Comparison of ENCODE assay signal across 1 cellular context in the genomic region with DNA sequence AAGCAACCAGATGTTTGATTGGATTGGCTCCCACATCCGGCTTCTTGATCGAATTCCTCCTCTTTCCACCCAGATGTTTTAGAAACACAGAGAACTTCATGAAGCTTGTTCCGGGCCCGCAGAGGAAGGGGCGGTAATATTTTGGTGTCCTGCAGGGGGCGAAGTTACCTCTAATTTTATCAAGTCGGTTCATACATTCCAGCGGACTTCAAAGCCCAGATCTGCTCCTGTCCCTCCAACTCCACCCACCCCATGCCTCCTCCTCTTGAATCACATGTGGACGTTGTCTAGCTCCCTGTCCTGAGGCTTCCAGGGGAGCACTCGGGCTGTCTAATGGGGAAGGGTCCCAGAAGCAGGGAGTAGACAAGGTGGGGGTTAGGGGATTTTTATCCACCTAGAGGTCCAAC.
TF ChIP-seq lines count a peak whose summit lies in the region.

No MANE protein-coding gene starts in this region.

TF ChIP-seq in HEK293, 187 proteins besides CTCF, POLR2A, EP300 and RAD21 (continued from another document):
- TF ChIP-seq, protein P1, sequence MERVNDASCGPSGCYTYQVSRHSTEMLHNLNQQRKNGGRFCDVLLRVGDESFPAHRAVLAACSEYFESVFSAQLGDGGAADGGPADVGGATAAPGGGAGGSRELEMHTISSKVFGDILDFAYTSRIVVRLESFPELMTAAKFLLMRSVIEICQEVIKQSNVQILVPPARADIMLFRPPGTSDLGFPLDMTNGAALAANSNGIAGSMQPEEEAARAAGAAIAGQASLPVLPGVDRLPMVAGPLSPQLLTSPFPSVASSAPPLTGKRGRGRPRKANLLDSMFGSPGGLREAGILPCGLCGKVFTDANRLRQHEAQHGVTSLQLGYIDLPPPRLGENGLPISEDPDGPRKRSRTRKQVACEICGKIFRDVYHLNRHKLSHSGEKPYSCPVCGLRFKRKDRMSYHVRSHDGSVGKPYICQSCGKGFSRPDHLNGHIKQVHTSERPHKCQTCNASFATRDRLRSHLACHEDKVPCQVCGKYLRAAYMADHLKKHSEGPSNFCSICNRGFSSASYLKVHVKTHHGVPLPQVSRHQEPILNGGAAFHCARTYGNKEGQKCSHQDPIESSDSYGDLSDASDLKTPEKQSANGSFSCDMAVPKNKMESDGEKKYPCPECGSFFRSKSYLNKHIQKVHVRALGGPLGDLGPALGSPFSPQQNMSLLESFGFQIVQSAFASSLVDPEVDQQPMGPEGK (tag by site-specific recombination; IDR thresholded peaks at IDR 0.05) = peak; percentile 38; the same call in 1 of the 2 replicates
- TF ChIP-seq ZNF660 (tag by site-specific recombination; IDR thresholded peaks at IDR 0.05) = peak; percentile 74
- no peak for TF ChIP-seq ZNF548 (tag by site-specific recombination; IDR thresholded peaks at IDR 0.05)
